Comparison of ENCODE assay signal across 8 cellular contexts in genomic region chr7:91264924-91265681, GRCh38. TPM values are rescaled to one million over a fixed set of nuclear protein-coding genes. Genes with fewer than 3 reads are reported as not detected.
DNase-seq lines count a peak whose midpoint lies in the region; ATAC-seq and TF ChIP-seq lines count a peak whose summit lies in the region.

No MANE protein-coding gene starts in this region.

- TF ChIP-seq POLR2A in prostate gland (IDR thresholded peaks at IDR 0.05), result no peak

- no peaks in the 10 kb centered on the region for H3K9me3 ChIP-seq in CD8-positive, alpha-beta memory T cell (ENCODE audit: low read length)
- H3K9me3 ChIP-seq in right cardiac atrium (ENCODE audit: control insufficient read depth, low read length), result no peaks in the 10 kb centered on the region
- H3K9me3 ChIP-seq in prostate gland, result no peaks in the 10 kb centered on the region

- H3K36me3 ChIP-seq in CD8-positive, alpha-beta memory T cell (ENCODE audit: insufficient read depth, low read length), result no peaks in the 10 kb centered on the region
- H3K36me3 ChIP-seq in prostate gland, result no peaks in the 10 kb centered on the region

- H3K4me3 Mint-ChIP-seq in CD8-positive, alpha-beta memory T cell, result peak overlapping the region in 6 of 7 donors; percentile 11 to 66 (median 50)
- peak overlapping the region in 1 of 2 donors; percentile 66 for H3K4me3 Mint-ChIP-seq in effector memory CD8-positive, alpha-beta T cell

- intact Hi-C loops in right cardiac atrium (cut with DNase I) (loop anchor here in 3 of 4 donors (5.0 to 10.0 kb wide), 2 partner anchors 178 to 180 kb away; no protein-coding TSS in a partner anchor), prostate gland (cut with DNase I) (loop anchor here (10.0 kb wide), 1 partner anchor 180 kb away; no protein-coding TSS in a partner anchor)

- no peaks in the 10 kb centered on the region for H3K36me3 Mint-ChIP-seq in CD8-positive, alpha-beta memory T cell
- H3K36me3 Mint-ChIP-seq in effector memory CD8-positive, alpha-beta T cell (ENCODE audit: insufficient read depth), result no peaks in the 10 kb centered on the region

- peaks cover 10% of the 10 kb centered on the region for H3K27me3 ChIP-seq in CD8-positive, alpha-beta memory T cell (ENCODE audit: insufficient read depth, low read length, poor library complexity, severe bottlenecking)
- H3K27me3 ChIP-seq in right cardiac atrium (ENCODE audit: control insufficient read depth, insufficient read depth) (no peaks in the 10 kb centered on the region), prostate gland (replicated peaks; ENCODE audit: insufficient read depth) (no peaks in the 10 kb centered on the region)

- H3K9me3 Mint-ChIP-seq in CD8-positive, alpha-beta memory T cell, result peaks cover 0 to 12% (median 0%) of the 10 kb centered on the region in 5 donors
- no peaks in the 10 kb centered on the region for H3K9me3 Mint-ChIP-seq in effector memory CD8-positive, alpha-beta T cell

- POLR2A ChIA-PET in CD8-positive, alpha-beta memory T cell (lab: Charles Lee), result no interaction called here

- ATAC-seq in HG03159 (IDR thresholded peaks at IDR 0.05; ENCODE audit: unreplicated experiment), result peak; percentile 40
- peak; percentile 41 to 50 for ATAC-seq in right cardiac atrium
- no peak for ATAC-seq in effector memory CD8-positive, alpha-beta T cell (replicated peaks)

- no peak overlapping the region for H3K27ac Mint-ChIP-seq in CD8-positive, alpha-beta memory T cell
- H3K27ac Mint-ChIP-seq in effector memory CD8-positive, alpha-beta T cell, result no peak overlapping the region

- peaks cover 0 to 16% (median 5%) of the 10 kb centered on the region in 3 donors for H3K4me1 Mint-ChIP-seq in CD8-positive, alpha-beta memory T cell
- peaks cover 0 to 2% of the 10 kb centered on the region in 2 donors for H3K4me1 Mint-ChIP-seq in effector memory CD8-positive, alpha-beta T cell (ENCODE audit: low read depth in 2 of 2)

- CTCF ChIA-PET in CD8-positive, alpha-beta memory T cell (lab: Charles Lee), result no interaction called here

- H3K27ac ChIP-seq in CD8-positive, alpha-beta memory T cell (ENCODE audit: low read depth, low read length), result no peak overlapping the region
- H3K27ac ChIP-seq in right cardiac atrium (ENCODE audit: low read length), result peak overlapping the region; percentile 93
- peak overlapping the region; percentile 96 to 97 for H3K27ac ChIP-seq in prostate gland

- no peaks in the 10 kb centered on the region for H3K4me1 ChIP-seq in CD8-positive, alpha-beta memory T cell (ENCODE audit: insufficient read depth, low read length)
- peaks cover 3% of the 10 kb centered on the region for H3K4me1 ChIP-seq in right cardiac atrium (ENCODE audit: control insufficient read depth, insufficient read depth, low read length)
- H3K4me1 ChIP-seq in prostate gland (replicated peaks), result peaks cover 3% of the 10 kb centered on the region

- H3K27me3 Mint-ChIP-seq in CD8-positive, alpha-beta memory T cell, result peaks cover 18 to 59% of the 10 kb centered on the region in 2 donors
- peaks cover 33 to 62% of the 10 kb centered on the region in 2 donors for H3K27me3 Mint-ChIP-seq in effector memory CD8-positive, alpha-beta T cell

- no peak for TF ChIP-seq CTCF in prostate gland (IDR thresholded peaks at IDR 0.05)

- H3K4me3 ChIP-seq in CD8-positive, alpha-beta memory T cell (ENCODE audit: low read length), result no peak overlapping the region
- H3K4me3 ChIP-seq in right cardiac atrium (ENCODE audit: low read length), result peak overlapping the region; percentile 86
- peak overlapping the region; percentile 81 to 94 for H3K4me3 ChIP-seq in prostate gland

- DNase-seq in CD8-positive, alpha-beta memory T cell, result no peak
- DNase-seq in GM19238 (ENCODE audit: insufficient read length, low spot score), result peak; percentile 30
- peak; percentile 37 for DNase-seq in NCI-H510A (lab: John Stamatoyannopoulos, UW)
- DNase-seq in anterior cingulate cortex (lab: John Stamatoyannopoulos, UW), result peak in 32 of 58 donors; percentile 4 to 60 (median 34)
- DNase-seq in right cardiac atrium, result peak; percentile 62 to 87 (median 87)
- DNase-seq in prostate gland (ENCODE audit: low spot score), result peak; percentile 39
- DNase-seq in effector memory CD8-positive, alpha-beta T cell, result no peak

- under 1% methylated on average over 78 of the region's 78 CpGs for WGBS in right cardiac atrium
- WGBS in prostate gland, result under 1% methylated on average over 74 of the region's 78 CpGs

RNA-seq across cellular contexts. Expression of gene FZD1, which starts 0.9 kb away (rescaled TPM):
- under 1 TPM; 0.02 to 0.04 TPM for total RNA-seq in CD8-positive, alpha-beta memory T cell
- polyA plus RNA-seq in CD8-positive, alpha-beta memory T cell, result not detected
- total RNA-seq in right cardiac atrium (10 to 100 TPM; 11.8 to 33.9 (median 27.2) TPM), prostate gland (10 to 100 TPM; 26.6 to 56.9 TPM)
- polyA plus RNA-seq in right cardiac atrium, result 15.4 TPM

Comparison
In these comparisons a context has a peak if more than half of its experiments do, and no peak if none do; other contexts are left out.
1. DNase-seq: peak in GM19238 (single experiment), NCI-H510A (single experiment), anterior cingulate cortex (32 of 58), right cardiac atrium (3 of 3) and prostate gland (single experiment); none in CD8-positive, alpha-beta memory T cell (0 of 5) and effector memory CD8-positive, alpha-beta T cell (0 of 3).
2. RNA of gene FZD1, which starts 0.9 kb away (total RNA-seq): 26.6 to 56.9 TPM in prostate gland and 11.8 to 33.9 TPM in right cardiac atrium; 0.02 to 0.04 TPM in CD8-positive, alpha-beta memory T cell; every median in the first group is over 10 times any median in the second.